In the genomic region with DNA sequence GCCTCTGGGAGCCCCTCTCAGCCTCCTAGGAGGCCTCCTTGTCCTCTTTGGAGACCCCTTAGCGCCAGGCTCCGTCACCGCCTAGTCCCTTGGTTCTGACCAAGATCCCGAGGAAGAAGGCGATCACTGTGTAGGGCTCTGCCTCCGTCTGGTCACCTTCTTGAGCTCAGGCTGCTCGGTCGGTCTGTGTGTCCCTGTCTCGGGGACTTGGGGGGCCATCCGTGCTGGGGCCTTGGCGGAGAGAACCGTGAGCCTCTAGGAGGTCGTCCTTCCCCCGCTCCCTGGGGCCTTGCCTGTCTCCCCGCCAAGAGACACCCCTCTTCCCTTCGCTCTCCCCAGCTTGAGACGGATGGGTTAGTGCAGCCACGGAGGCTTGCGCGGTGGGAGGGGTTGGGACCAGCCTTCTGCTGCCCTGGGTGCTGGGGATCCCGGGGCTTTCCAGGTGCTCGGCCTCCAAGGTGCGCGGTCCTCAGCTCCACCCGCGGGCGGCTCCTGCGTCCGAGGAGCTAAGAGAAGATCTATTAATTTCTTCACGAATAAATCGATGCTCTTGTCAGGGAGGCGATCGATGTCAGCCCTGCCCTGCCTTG, we compare ENCODE assay signal across 8 cellular contexts. TPM values are rescaled to one million over a fixed set of nuclear protein-coding genes. Genes with fewer than 3 reads are reported as not detected.
DNase-seq lines count a peak whose midpoint lies in the region; ATAC-seq and TF ChIP-seq lines count a peak whose summit lies in the region.

No MANE protein-coding gene starts in this region.

- H2BK5ac ChIP-seq in neuronal stem cell (ENCODE audit: low read length), result no peak overlapping the region

- no peak for TF ChIP-seq CTCF in epithelial cell of esophagus (IDR thresholded peaks at IDR 0.05; ENCODE audit: insufficient read depth, low read depth, low read length, missing control alignments)

- H3K9ac ChIP-seq in neuronal stem cell (ENCODE audit: low read depth, low read length, poor library complexity), result peak overlapping the region; percentile 76

- peaks cover 11 to 90% (median 74%) of the 10 kb centered on the region in 3 experiments for H3K27me3 ChIP-seq in neuronal stem cell (ENCODE audit: control insufficient read depth in 3 of 3, insufficient read depth in 3 of 3, low read depth in 1 of 3, low read length in 3 of 3)

- no peak overlapping the region for H4K91ac ChIP-seq in neuronal stem cell (ENCODE audit: low read depth, low read length, poor library complexity)

- H2BK120ac ChIP-seq in neuronal stem cell (ENCODE audit: low read depth, low read length), result no peak overlapping the region

- H3K4me3 ChIP-seq in epithelial cell of esophagus (ENCODE audit: low read length) (peak overlapping the region; percentile 14), neuronal stem cell (ENCODE audit: low read length in 2 of 2) (peak overlapping the region; percentile 21 to 69)

- WGBS in neuronal stem cell (ENCODE audit: extremely low coverage in 2 of 2, insufficient read length in 2 of 2, insufficient replicate concordance in 1 of 2), 2 donors, result no CpG with 5 or more reads among the region's 33 CpGs

- peak; percentile 29 for ATAC-seq in T-helper 17 cell
- no peak for ATAC-seq in HG02938 (IDR thresholded peaks at IDR 0.05; ENCODE audit: unreplicated experiment)
- ATAC-seq in HG03135 (IDR thresholded peaks at IDR 0.05; ENCODE audit: unreplicated experiment), result no peak

- no peaks in the 10 kb centered on the region for H3K79me1 ChIP-seq in neuronal stem cell (ENCODE audit: low read depth, low read length)

- H3K36me3 Mint-ChIP-seq in T-helper 17 cell (ENCODE audit: low read depth), result peaks cover 10% of the 10 kb centered on the region

- peak overlapping the region; percentile 89 for H3K18ac ChIP-seq in neuronal stem cell (ENCODE audit: low read length)

- no peak overlapping the region for H2AK5ac ChIP-seq in neuronal stem cell (ENCODE audit: low read depth, low read length)

- H3K4me2 ChIP-seq in neuronal stem cell (ENCODE audit: insufficient read depth, low read length, poor library complexity, severe bottlenecking), result peak overlapping the region; percentile 88

- H2BK12ac ChIP-seq in neuronal stem cell (ENCODE audit: low read length), result no peak overlapping the region

- no peaks in the 10 kb centered on the region for H3K36me3 ChIP-seq in neuronal stem cell (replicated peaks in 1 of 2; ENCODE audit: control insufficient read depth in 2 of 2, insufficient read depth in 2 of 2, low read length in 2 of 2)

- no peak overlapping the region for H3K27ac Mint-ChIP-seq in T-helper 17 cell

- H3K27me3 Mint-ChIP-seq in T-helper 17 cell, result peaks cover 62% of the 10 kb centered on the region

- H3K4ac ChIP-seq in neuronal stem cell (ENCODE audit: low read length), result no peak overlapping the region

- H4K8ac ChIP-seq in neuronal stem cell (ENCODE audit: low read depth, low read length), result no peak overlapping the region

- peaks cover 9 to 20% of the 10 kb centered on the region in 2 donors for H3K4me1 ChIP-seq in neuronal stem cell (ENCODE audit: control insufficient read depth in 2 of 2, insufficient read depth in 1 of 2, low read depth in 1 of 2, low read length in 2 of 2)

- peak overlapping the region; percentile 79 for H2BK15ac ChIP-seq in neuronal stem cell (ENCODE audit: low read length)

- peaks cover 33% of the 10 kb centered on the region for H3K4me1 Mint-ChIP-seq in T-helper 17 cell

- peak; percentile 7 for DNase-seq in activated naive CD4-positive, alpha-beta T cell treated with Interleukin-2 at 50 U/mL for 16 hours
- DNase-seq in activated naive CD4-positive, alpha-beta T cell (lab: John Stamatoyannopoulos, UW), result no peak
- DNase-seq in T-helper 17 cell, result no peak
- peak; percentile 29 for DNase-seq in epithelial cell of esophagus (ENCODE audit: low read depth)
- no peak for DNase-seq in neuronal stem cell (ENCODE audit: low spot score)
- no peak for DNase-seq in COLO829 (ENCODE audit: low spot score)

- H3K4me3 Mint-ChIP-seq in T-helper 17 cell, result peak overlapping the region; percentile 86

- H3K23ac ChIP-seq in neuronal stem cell (ENCODE audit: low read depth, low read length, poor library complexity), result peak overlapping the region; percentile 74

- H2AFZ ChIP-seq in neuronal stem cell (ENCODE audit: low read length), result peak overlapping the region; percentile 90

- H3K14ac ChIP-seq in neuronal stem cell (ENCODE audit: low read length), result no peak overlapping the region

- H3K9me3 ChIP-seq in T-helper 17 cell (ENCODE audit: control insufficient read depth, low read length, poor library complexity, severe bottlenecking) (no peaks in the 10 kb centered on the region), neuronal stem cell (replicated peaks in 1 of 2; ENCODE audit: control insufficient read depth in 2 of 2, insufficient read depth in 1 of 2, low read depth in 1 of 2, low read length in 2 of 2) (no peaks in the 10 kb centered on the region)

- H3K27ac ChIP-seq in neuronal stem cell (replicated peaks; ENCODE audit: low read length), result no peak overlapping the region

RNA-seq across cellular contexts. Expression of a gene that starts 0.7 kb away (rescaled TPM):
- not detected for total RNA-seq in T-helper 17 cell
- 0.01 TPM for polyA plus RNA-seq in neuronal stem cell (2013, experiment 1 of 2)
- 0.01 TPM for polyA plus RNA-seq in neuronal stem cell (2013, experiment 2 of 2)

RNA-seq across cellular contexts. Expression of a gene that starts 1.0 kb away (rescaled TPM):
- total RNA-seq in T-helper 17 cell, result under 1 TPM; 0.34 to 0.67 TPM
- 0.07 TPM for polyA plus RNA-seq in neuronal stem cell (2013, experiment 1 of 2)
- 0.11 TPM for polyA plus RNA-seq in neuronal stem cell (2013, experiment 2 of 2)

RNA-seq across cellular contexts. Expression of a gene that starts 33.9 kb away (rescaled TPM):
- 10 to 100 TPM in 1 of 2 donors, under 1 TPM in 1; 0.42 to 17.7 TPM for total RNA-seq in T-helper 17 cell
- 0.78 TPM for polyA plus RNA-seq in neuronal stem cell (2013, experiment 1 of 2)
- 0.62 TPM for polyA plus RNA-seq in neuronal stem cell (2013, experiment 2 of 2)

RNA-seq across cellular contexts. Expression of a gene that starts 43.0 kb away (rescaled TPM):
- 100 to 1,000 TPM; 129 to 137 TPM for total RNA-seq in T-helper 17 cell
- polyA plus RNA-seq in neuronal stem cell (2013, experiment 1 of 2), result 4.3 TPM
- 3.5 TPM for polyA plus RNA-seq in neuronal stem cell (2013, experiment 2 of 2)

Comparison
In these comparisons a context has a peak if more than half of its experiments do, and no peak if none do; other contexts are left out.
1. DNase-seq: peak in activated naive CD4-positive, alpha-beta T cell treated with Interleukin-2 at 50 U/mL for 16 hours (single experiment) and epithelial cell of esophagus (single experiment); none in activated naive CD4-positive, alpha-beta T cell (0 of 4), T-helper 17 cell (0 of 3), neuronal stem cell (single experiment) and COLO829 (single experiment).